ENCODE assay signal across 8 cellular contexts in genomic region chr12:104790296-104791125, GRCh38.
A peak's percentile ranks its signal among the peaks of the same experiment; 100 is the strongest.
DNase-seq lines count a peak whose midpoint lies in the region; ATAC-seq, FAIRE-seq and TF ChIP-seq lines count a peak whose summit lies in the region.

No MANE protein-coding gene starts in this region.

- H3K9ac ChIP-seq in MM.1S (ENCODE audit: low read length): no peak overlapping the region

- H3K9me3 ChIP-seq in MM.1S (replicated peaks; ENCODE audit: insufficient read depth, low read length) (no peaks in the 10 kb centered on the region), heart left ventricle (no peaks in the 10 kb centered on the region), small intestine (ENCODE audit: control insufficient read depth, low read depth) (no peaks in the 10 kb centered on the region)

- no peak for FAIRE-seq in small intestine (lab: Jason Lieb, UNC)

- H3K27ac ChIP-seq in MM.1S (ENCODE audit: low read length) (no peak overlapping the region), heart left ventricle (no peak overlapping the region), small intestine (ENCODE audit: low read depth in 1 of 2, low read length in 1 of 2) (no peak overlapping the region)

- H3K79me2 ChIP-seq in MM.1S (ENCODE audit: low read length): no peaks in the 10 kb centered on the region

- H2AFZ ChIP-seq in MM.1S (ENCODE audit: low read length): no peak overlapping the region

- TF ChIP-seq CTCF in GM06990 (IDR thresholded peaks at IDR 0.05; ENCODE audit: insufficient read depth, low read length, poor library complexity, severe bottlenecking) (peak; percentile 93), MM.1S (IDR thresholded peaks at IDR 0.05; ENCODE audit: low read length) (peak; percentile 48), heart left ventricle (IDR thresholded peaks at IDR 0.05) (peak; percentile 43 to 76 (median 64))

- intact Hi-C loops in heart left ventricle (cut with DNase I): loop anchor here in 2 of 10 donors (5.0 to 10.0 kb wide), 2 partner anchors 333 to 406 kb away; partner anchors contain the start of gene CHST11 (in 1 of the 2)

- no peaks in the 10 kb centered on the region for H3F3A ChIP-seq in MM.1S (ENCODE audit: insufficient read depth, low read length)

- H3K4me3 ChIP-seq in GM06990 (replicated peaks; ENCODE audit: low read depth, low read length) (peak overlapping the region; percentile 54), MM.1S (ENCODE audit: low read length) (no peak overlapping the region), heart left ventricle (no peak overlapping the region), small intestine (ENCODE audit: low read depth in 1 of 2, low read length in 2 of 2) (no peak overlapping the region)

- H3K4me2 ChIP-seq in MM.1S (ENCODE audit: low read depth, low read length): no peak overlapping the region

- H3K27me3 ChIP-seq in GM06990 (replicated peaks; ENCODE audit: control insufficient read depth, insufficient read depth, low read length) (no peaks in the 10 kb centered on the region), MM.1S (replicated peaks; ENCODE audit: insufficient read depth, low read length) (no peaks in the 10 kb centered on the region), heart left ventricle (no peaks in the 10 kb centered on the region), small intestine (ENCODE audit: control insufficient read depth in 2 of 2, insufficient read depth in 2 of 2, low read length in 2 of 2) (no peaks in the 10 kb centered on the region)

- H3K9me2 ChIP-seq in MM.1S (replicated peaks; ENCODE audit: insufficient read depth, low read length): no peaks in the 10 kb centered on the region

- H3K36me3 ChIP-seq in GM06990 (ENCODE audit: control insufficient read depth, insufficient read depth, low read length): no peaks in the 10 kb centered on the region
- H3K36me3 ChIP-seq in MM.1S (replicated peaks; ENCODE audit: insufficient read depth, low read length): no peaks in the 10 kb centered on the region
- H3K36me3 ChIP-seq in heart left ventricle: no peaks in the 10 kb centered on the region
- no peaks in the 10 kb centered on the region for H3K36me3 ChIP-seq in small intestine (ENCODE audit: control insufficient read depth in 2 of 2, insufficient read depth in 2 of 2, low read length in 2 of 2)

- DNase-seq in GM06990 (ENCODE audit: extremely low read depth, insufficient read length) (peak; percentile 34), MM.1S (no peak), heart left ventricle (peak in 4 of 5 donors; percentile 28 to 78 (median 54)), small intestine (peak; percentile 26), NCI-H2196 (lab: John Stamatoyannopoulos, UW; ENCODE audit: unreplicated experiment) (no peak)
- peak; percentile 13 to 14 for DNase-seq in activated T-helper 1 cell treated with anti-CD3 and anti-CD28 coated beads, Interleukin-2, amount 50 U/mL, for 16 hours (ENCODE audit: low read depth in 1 of 2, low spot score in 1 of 2)

- no peak for TF ChIP-seq POLR2A in heart left ventricle (IDR thresholded peaks at IDR 0.05)

- no peaks in the 10 kb centered on the region for H3K4me1 ChIP-seq in MM.1S (ENCODE audit: low read length)
- H3K4me1 ChIP-seq in heart left ventricle: peaks cover 0 to 23% (median 5%) of the 10 kb centered on the region in 12 donors
- no peaks in the 10 kb centered on the region for H3K4me1 ChIP-seq in small intestine (ENCODE audit: control insufficient read depth in 2 of 2, insufficient read depth in 1 of 2, low read depth in 1 of 2, low read length in 1 of 2)

- ATAC-seq in heart left ventricle (peak in 3 of 4 donors; percentile 52 to 70 (median 53)), GM21515 (IDR thresholded peaks at IDR 0.05; ENCODE audit: unreplicated experiment) (no peak), HG03442 (IDR thresholded peaks at IDR 0.05; ENCODE audit: unreplicated experiment) (no peak)

- 42 to 47% (median 43%) methylated on average over 19 of the region's 19 CpGs for WGBS in heart left ventricle, 4 donors
- WGBS in small intestine, 3 donors: 41 to 55% (median 47%) methylated on average over 19 of the region's 19 CpGs

- no peaks in the 10 kb centered on the region for H4K20me1 ChIP-seq in MM.1S (ENCODE audit: insufficient read depth, low read length)

Comparison
In these comparisons a context has a peak if more than half of its experiments do, and no peak if none do; other contexts are left out.
1. DNase-seq: peak in GM06990 (single experiment), activated T-helper 1 cell treated with anti-CD3 and anti-CD28 coated beads, Interleukin-2, amount 50 U/mL, for 16 hours (2 of 2), heart left ventricle (4 of 5) and small intestine (single experiment); none in MM.1S (single experiment) and NCI-H2196 (single experiment).
2. ATAC-seq: peak in heart left ventricle (3 of 4); none in GM21515 (single experiment) and HG03442 (single experiment).
3. Peak in every context shown above with its lines, with median percentiles within 50 percentile points of each other: CTCF ChIP-seq.